In the genomic region with DNA sequence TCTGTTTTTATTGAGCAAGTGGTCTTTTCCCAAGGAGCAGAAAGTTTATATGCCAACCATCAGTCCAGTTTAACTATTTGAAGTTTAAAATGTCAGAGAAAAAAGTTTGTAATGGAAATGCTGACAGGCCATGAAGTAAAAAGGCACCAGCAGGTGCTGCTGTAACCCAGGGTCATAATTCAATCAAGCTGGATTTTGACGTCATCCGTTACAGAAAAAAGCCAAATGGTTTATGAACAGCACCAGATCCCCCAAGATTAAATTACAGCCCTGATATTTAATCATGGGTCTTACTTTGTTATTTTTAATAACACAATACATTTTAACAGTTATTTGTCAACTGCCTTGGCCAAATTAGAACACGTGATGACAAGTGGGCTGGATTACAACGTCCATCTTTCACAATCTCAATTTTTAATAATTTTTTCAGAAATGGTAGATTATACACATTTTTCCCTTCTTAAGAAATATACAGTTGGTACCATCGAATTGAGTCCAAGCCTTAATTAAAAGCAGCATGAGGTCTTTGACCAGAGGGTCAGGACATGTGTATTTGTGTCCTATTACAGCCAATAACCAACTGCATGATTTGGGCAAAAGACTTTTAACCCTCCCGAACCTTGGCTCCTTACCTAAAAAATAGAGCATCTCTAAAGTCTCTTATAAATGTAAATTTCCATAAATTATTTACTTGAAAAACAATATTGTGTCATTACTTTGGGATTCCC, we compare ENCODE assay signal across 15 cellular contexts. TPM values are rescaled to one million over a fixed set of nuclear protein-coding genes. Genes with fewer than 3 reads are reported as not detected.
DNase-seq lines count a peak whose midpoint lies in the region; ATAC-seq and TF ChIP-seq lines count a peak whose summit lies in the region.
"Had no signal": no experiment of that assay in that cellular context is flagged by ENCODE, and none has a peak within 500 bp of the region (broad histone marks: within the 10 kb centered on the region; RNA-seq: fewer than 3 reads in every experiment).

No MANE protein-coding gene starts in this region.

- H3K9me3 Mint-ChIP-seq in brain: peaks cover 0 to 2% (median 0%) of the 10 kb centered on the region in 5 experiments
- no peaks in the 10 kb centered on the region for H3K9me3 Mint-ChIP-seq in neural crest cell
- no peaks in the 10 kb centered on the region for H3K9me3 Mint-ChIP-seq in activated naive CD8-positive, alpha-beta T cell treated with anti-CD3 and anti-CD28 coated beads, Interleukin-2, amount 50 U/mL, for 24 hours
- H3K9me3 Mint-ChIP-seq: dendritic cell treated with granulocyte-macrophage colony-stimulating factor and Interleukin-4, amounts not matched to agents 40 ng/mL and 50 ng/mL, for 4 days; memory B cell; stimulated activated naive CD8-positive, alpha-beta T cell treated with anti-CD3 and anti-CD28 coated beads, Interleukin-15, amount 100 ng/mL, for 72 hours; T-helper 2 cell treated with Interferon-gamma antibody and Interleukin-4, amounts not matched to agents 5 μg/mL and 100 μg/mL, for 36 hours had no signal

- H3K27ac Mint-ChIP-seq in brain (peak overlapping the region in 3 of 5 experiments; percentile 49 to 74 (median 69)), neural crest cell (ENCODE audit: unreplicated experiment) (no peak overlapping the region)
- H3K27ac Mint-ChIP-seq in activated naive CD8-positive, alpha-beta T cell treated with anti-CD3 and anti-CD28 coated beads, Interleukin-2, amount 50 U/mL, for 24 hours: no peak overlapping the region
- H3K27ac Mint-ChIP-seq: dendritic cell treated with granulocyte-macrophage colony-stimulating factor and Interleukin-4, amounts not matched to agents 40 ng/mL and 50 ng/mL, for 4 days; memory B cell; T-helper 2 cell treated with Interferon-gamma antibody and Interleukin-4, amounts not matched to agents 5 μg/mL and 100 μg/mL, for 36 hours had no signal

- TF ChIP-seq CTCF in GM12873 (IDR thresholded peaks at IDR 0.05; ENCODE audit: insufficient read depth, low read depth, low read length, missing control alignments) (peak; percentile 13), brain (conservative IDR thresholded peaks at IDR 0.05) (no peak), neural crest cell (conservative IDR thresholded peaks at IDR 0.05) (peak; percentile 46)

- ATAC-seq in GM21825 (IDR thresholded peaks at IDR 0.05; ENCODE audit: unreplicated experiment): no peak
- no peak for ATAC-seq in activated naive CD8-positive, alpha-beta T cell treated with anti-CD3 and anti-CD28 coated beads, Interleukin-2, amount 50 U/mL, for 24 hours
- ATAC-seq: stimulated activated naive CD8-positive, alpha-beta T cell treated with anti-CD3 and anti-CD28 coated beads, Interleukin-15, amount 100 ng/mL, for 72 hours had no signal

- peak overlapping the region; percentile 21 to 56 (median 46) for H3K4me3 Mint-ChIP-seq in brain
- H3K4me3 Mint-ChIP-seq in neural crest cell: no peak overlapping the region
- H3K4me3 Mint-ChIP-seq in activated naive CD8-positive, alpha-beta T cell treated with anti-CD3 and anti-CD28 coated beads, Interleukin-2, amount 50 U/mL, for 24 hours: no peak overlapping the region
- H3K4me3 Mint-ChIP-seq: dendritic cell treated with granulocyte-macrophage colony-stimulating factor and Interleukin-4, amounts not matched to agents 40 ng/mL and 50 ng/mL, for 4 days; memory B cell; stimulated activated naive CD8-positive, alpha-beta T cell treated with anti-CD3 and anti-CD28 coated beads, Interleukin-15, amount 100 ng/mL, for 72 hours; T-helper 2 cell treated with Interferon-gamma antibody and Interleukin-4, amounts not matched to agents 5 μg/mL and 100 μg/mL, for 36 hours had no signal

- H3K4me1 Mint-ChIP-seq in brain (peaks cover 84% of the 10 kb centered on the region), neural crest cell (peaks cover 26% of the 10 kb centered on the region)
- no peaks in the 10 kb centered on the region for H3K4me1 Mint-ChIP-seq in activated naive CD8-positive, alpha-beta T cell treated with anti-CD3 and anti-CD28 coated beads, Interleukin-2, amount 50 U/mL, for 24 hours
- H3K4me1 Mint-ChIP-seq: stimulated activated naive CD8-positive, alpha-beta T cell treated with anti-CD3 and anti-CD28 coated beads, Interleukin-15, amount 100 ng/mL, for 72 hours had no signal

- H3K36me3 Mint-ChIP-seq in brain (peaks cover 40% of the 10 kb centered on the region), neural crest cell (ENCODE audit: low read depth) (peaks cover 12% of the 10 kb centered on the region)
- H3K36me3 Mint-ChIP-seq in activated naive CD8-positive, alpha-beta T cell treated with anti-CD3 and anti-CD28 coated beads, Interleukin-2, amount 50 U/mL, for 24 hours (ENCODE audit: low read depth): no peaks in the 10 kb centered on the region

- DNase-seq in NCI-H146 (lab: John Stamatoyannopoulos, UW): peak; percentile 84
- no peak for DNase-seq in neural crest cell (ENCODE audit: low read depth, low spot score)
- no peak for DNase-seq in activated T-cell treated with anti-CD3 and anti-CD28 coated beads, Interleukin-2, amount 50 U/mL, for 1 hour
- DNase-seq in activated naive CD8-positive, alpha-beta T cell treated with anti-CD3 and anti-CD28 coated beads, Interleukin-2, amount 50 U/mL, for 24 hours: no peak
- DNase-seq: DMS153; MV-4-11; posterior cingulate gyrus; stimulated activated CD4-positive, alpha-beta T cell treated with anti-CD3 and anti-CD28 coated beads, Interleukin-2, amount 100 ng/mL, for 48 hours; stimulated activated naive CD8-positive, alpha-beta T cell treated with anti-CD3 and anti-CD28 coated beads, Interleukin-15, amount 100 ng/mL, for 72 hours had no signal

- H3K27me3 Mint-ChIP-seq in brain (no peaks in the 10 kb centered on the region), neural crest cell (ENCODE audit: low read depth) (no peaks in the 10 kb centered on the region)
- H3K27me3 Mint-ChIP-seq in activated naive CD8-positive, alpha-beta T cell treated with anti-CD3 and anti-CD28 coated beads, Interleukin-2, amount 50 U/mL, for 24 hours: no peaks in the 10 kb centered on the region
- H3K27me3 Mint-ChIP-seq: dendritic cell treated with granulocyte-macrophage colony-stimulating factor and Interleukin-4, amounts not matched to agents 40 ng/mL and 50 ng/mL, for 4 days; memory B cell had no signal

RNA-seq across cellular contexts. Expression of gene TCF4, which starts 10.0 kb away (rescaled TPM):
- polyA plus RNA-seq in brain (ENCODE audit: insufficient read depth, low read depth, low replicate concordance): 29.3 TPM
- 82.5 and 89.9 TPM in 2 replicates for total RNA-seq in neural crest cell

Comparison
In these comparisons a context has a peak if more than half of its experiments do, and no peak if none do; other contexts are left out.
1. CTCF ChIP-seq: peak in GM12873 (single experiment) and neural crest cell (single experiment); none in brain (0 of 2).
2. H3K27ac Mint-ChIP-seq: peak in brain (3 of 5); none in neural crest cell (single experiment) and activated naive CD8-positive, alpha-beta T cell treated with anti-CD3 and anti-CD28 coated beads, Interleukin-2, amount 50 U/mL, for 24 hours (single experiment).
3. H3K4me3 Mint-ChIP-seq: peak in brain (5 of 5); none in neural crest cell (single experiment) and activated naive CD8-positive, alpha-beta T cell treated with anti-CD3 and anti-CD28 coated beads, Interleukin-2, amount 50 U/mL, for 24 hours (single experiment).